ENCODE assay signal across 9 cellular contexts in the genomic region with DNA sequence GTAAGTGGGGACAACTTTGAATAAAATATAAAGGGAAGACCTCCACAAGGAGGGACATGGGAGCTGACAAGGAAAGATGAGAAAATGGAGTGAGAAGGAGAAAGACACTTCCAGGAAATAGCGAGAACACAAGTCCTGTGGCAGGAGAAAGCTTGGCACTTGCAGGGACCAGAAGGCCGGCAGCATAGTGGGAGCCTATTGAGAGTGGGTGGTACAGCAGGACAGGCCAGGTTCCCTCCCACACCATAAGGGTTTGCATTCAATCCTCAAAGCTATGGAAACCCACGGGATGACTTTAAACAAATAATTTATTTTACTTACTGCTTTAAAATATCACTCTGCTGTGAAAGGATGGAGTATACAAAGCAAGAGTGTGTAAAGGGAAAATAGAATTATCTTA.
"Had no signal": no experiment of that assay in that cellular context is flagged by ENCODE, and none has a peak within 500 bp of the region (broad histone marks: within the 10 kb centered on the region; RNA-seq: fewer than 3 reads in every experiment).

No MANE protein-coding gene starts in this region.

- H3K9me3 ChIP-seq: HAP-1 had no signal

- H3K9me3 Mint-ChIP-seq: GM23338, H9, HFFc6 had no signal

- H3K27ac Mint-ChIP-seq: GM23338, H9, HFFc6 had no signal

- H2AFZ ChIP-seq: GM23338 had no signal

- H3K9ac ChIP-seq: GM23248 had no signal

- H3K36me3 ChIP-seq: HAP-1 had no signal

- ATAC-seq: GM23338, HCT116 had no signal

- H3K27ac ChIP-seq: GM23248 had no signal

- H3K4me3 ChIP-seq: GM23248, GM23338, HAP-1 had no signal

- DNase-seq: GM23248, GOT3, H7, H9, HCEC 1CT, HFFc6 had no signal

- H3K4me3 Mint-ChIP-seq: GM23338, H9, HFFc6 had no signal

- H3K4me2 ChIP-seq: GM23338 had no signal
